ENCODE assay signal across 17 cellular contexts in the genomic region with DNA sequence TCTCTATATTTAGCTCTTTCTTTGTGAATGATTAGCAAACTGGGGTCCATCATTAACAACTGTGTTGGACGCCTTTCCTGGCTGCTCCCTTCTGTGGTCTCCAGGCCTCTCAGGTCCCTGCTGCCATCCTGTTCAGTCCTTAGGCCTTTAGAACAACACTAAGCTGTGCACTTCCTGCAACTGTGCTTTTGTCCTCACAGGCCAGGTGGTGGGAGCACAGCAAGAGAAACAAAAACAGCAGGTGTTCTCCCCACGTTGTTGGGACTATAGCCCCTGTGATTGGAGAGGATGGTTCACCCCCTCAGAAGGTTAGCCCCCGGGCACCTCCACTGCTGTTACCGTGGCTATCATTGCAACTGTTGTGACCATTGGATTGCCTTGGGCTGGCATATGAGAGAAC. TPM values are rescaled to one million over a fixed set of nuclear protein-coding genes. Genes with fewer than 3 reads are reported as not detected.
A peak's percentile ranks its signal among the peaks of the same experiment; 100 is the strongest.
DNase-seq lines count a peak whose midpoint lies in the region; ATAC-seq and TF ChIP-seq lines count a peak whose summit lies in the region.
"Had no signal": no experiment of that assay in that cellular context is flagged by ENCODE, and none has a peak within 500 bp of the region (broad histone marks: within the 10 kb centered on the region; RNA-seq: fewer than 3 reads in every experiment).

No MANE protein-coding gene starts in this region.

- no peaks in the 10 kb centered on the region for H3F3A ChIP-seq in MM.1S (ENCODE audit: insufficient read depth, low read length)

- H3K27me3 ChIP-seq in MM.1S (replicated peaks; ENCODE audit: insufficient read depth, low read length) (no peaks in the 10 kb centered on the region), endodermal cell (ENCODE audit: control insufficient read depth, insufficient read depth, low read length, poor library complexity, severe bottlenecking) (no peaks in the 10 kb centered on the region)
- H3K27me3 ChIP-seq: suprapubic skin had no signal

- CTCF ChIA-PET in WTC11 (lab: Charles Lee) = interaction anchor here (0.6 to 1.2 kb wide), 2 partner anchors 36 to 42 kb away, joined by 3 to 4 read pairs; partner anchors contain the start of gene CLINT1

- peak overlapping the region; percentile 4; the same call in 1 of the 2 replicates for H3K4me2 ChIP-seq in MM.1S (ENCODE audit: low read depth, low read length)
- H3K4me2 ChIP-seq: smooth muscle cell had no signal

- 70 to 71% methylated on average over 4 of the region's 4 CpGs for WGBS in endodermal cell (ENCODE audit: insufficient coverage in 1 of 2, insufficient read length in 1 of 2), 2 experiments

- H3K36me3 ChIP-seq in MM.1S (replicated peaks; ENCODE audit: insufficient read depth, low read length) (no peaks in the 10 kb centered on the region), endodermal cell (ENCODE audit: control insufficient read depth, insufficient read depth, low read length) (no peaks in the 10 kb centered on the region)
- H3K36me3 ChIP-seq: suprapubic skin had no signal

- H3K27ac Mint-ChIP-seq in WTC11 = no peak overlapping the region
- H3K27ac Mint-ChIP-seq in endodermal cell = no peak overlapping the region
- H3K27ac Mint-ChIP-seq: activated B cell treated with CpG ODN at 0.5 μM for 24 hours; activated naive CD4-positive, alpha-beta T cell treated with anti-CD3 and anti-CD28 coated beads, Interleukin-2, amount 50 U/mL, for 24 hours; CD4-positive, alpha-beta T cell; effector memory CD8-positive, alpha-beta T cell had no signal

- H3K4me3 ChIP-seq in MM.1S (ENCODE audit: low read length) (no peak overlapping the region), endodermal cell (ENCODE audit: low read length) (no peak overlapping the region)
- H3K4me3 ChIP-seq: smooth muscle cell, suprapubic skin had no signal

- H3K36me3 Mint-ChIP-seq in WTC11 = no peaks in the 10 kb centered on the region
- H3K36me3 Mint-ChIP-seq in endodermal cell (ENCODE audit: low read depth) = no peaks in the 10 kb centered on the region
- H3K36me3 Mint-ChIP-seq: activated naive CD4-positive, alpha-beta T cell treated with anti-CD3 and anti-CD28 coated beads, Interleukin-2, amount 50 U/mL, for 24 hours had no signal

- H3K9me3 Mint-ChIP-seq in WTC11 (no peaks in the 10 kb centered on the region), endodermal cell (no peaks in the 10 kb centered on the region)
- H3K9me3 Mint-ChIP-seq: activated B cell treated with CpG ODN at 0.5 μM for 24 hours; activated naive CD4-positive, alpha-beta T cell treated with anti-CD3 and anti-CD28 coated beads, Interleukin-2, amount 50 U/mL, for 24 hours; CD4-positive, alpha-beta T cell; effector memory CD8-positive, alpha-beta T cell had no signal

- H3K79me2 ChIP-seq in MM.1S (ENCODE audit: low read length) = no peaks in the 10 kb centered on the region

- POLR2A ChIA-PET in WTC11 (lab: Charles Lee) = no interaction called here

- H3K4me1 Mint-ChIP-seq in WTC11 (peaks cover 6% of the 10 kb centered on the region), endodermal cell (peaks cover 6% of the 10 kb centered on the region)
- H3K4me1 Mint-ChIP-seq: activated B cell treated with CpG ODN at 0.5 μM for 24 hours; activated naive CD4-positive, alpha-beta T cell treated with anti-CD3 and anti-CD28 coated beads, Interleukin-2, amount 50 U/mL, for 24 hours had no signal

- DNase-seq in MM.1S (peak; percentile 77), WTC11 (ENCODE audit: low spot score) (no peak), erythroblast (lab: John Stamatoyannopoulos, UW) (no peak), SK-N-DZ (ENCODE audit: low spot score) (no peak), endodermal cell (no peak)
- no peak for DNase-seq in stimulated activated CD4-positive, alpha-beta T cell treated with anti-CD3 and anti-CD28 coated beads, Interleukin-4, amount 100 ng/mL, for 1 hour
- DNase-seq: activated B cell treated with CpG ODN at 0.5 μM for 24 hours; activated CD8-positive, alpha-beta memory T cell treated with anti-CD3 and anti-CD28 coated beads, Interleukin-2, amount 50 U/mL, for 4 hours; CD4-positive, alpha-beta T cell; effector memory CD8-positive, alpha-beta T cell; foreskin melanocyte; PC-3 had no signal

- TF ChIP-seq POLR2A in erythroblast (IDR thresholded peaks at IDR 0.05; ENCODE audit: low read length) = no peak

- no peaks in the 10 kb centered on the region for H3K27me3 Mint-ChIP-seq in WTC11 (ENCODE audit: low read depth)
- no peaks in the 10 kb centered on the region for H3K27me3 Mint-ChIP-seq in endodermal cell (ENCODE audit: insufficient read depth)
- H3K27me3 Mint-ChIP-seq: activated B cell treated with CpG ODN at 0.5 μM for 24 hours; activated naive CD4-positive, alpha-beta T cell treated with anti-CD3 and anti-CD28 coated beads, Interleukin-2, amount 50 U/mL, for 24 hours; CD4-positive, alpha-beta T cell had no signal

- peak overlapping the region; percentile 19; the same call in 1 of the 2 replicates for H3K27ac ChIP-seq in MM.1S (ENCODE audit: low read length)
- H3K27ac ChIP-seq in endodermal cell (ENCODE audit: low read depth, low read length) = no peak overlapping the region
- H3K27ac ChIP-seq: suprapubic skin had no signal

- H3K4me3 Mint-ChIP-seq in WTC11 = no peak overlapping the region
- no peak overlapping the region for H3K4me3 Mint-ChIP-seq in endodermal cell
- H3K4me3 Mint-ChIP-seq: activated B cell treated with CpG ODN at 0.5 μM for 24 hours; activated naive CD4-positive, alpha-beta T cell treated with anti-CD3 and anti-CD28 coated beads, Interleukin-2, amount 50 U/mL, for 24 hours; CD4-positive, alpha-beta T cell; effector memory CD8-positive, alpha-beta T cell had no signal

- no peaks in the 10 kb centered on the region for H3K9me2 ChIP-seq in MM.1S (replicated peaks; ENCODE audit: insufficient read depth, low read length)

- TF ChIP-seq CTCF in MM.1S (IDR thresholded peaks at IDR 0.05; ENCODE audit: low read length) (no peak), WTC11 (IDR thresholded peaks at IDR 0.05) (no peak), endodermal cell (conservative IDR thresholded peaks at IDR 0.05) (no peak)

- H3K4me1 ChIP-seq in MM.1S (ENCODE audit: low read length) (peaks cover 7% of the 10 kb centered on the region; the same call in 1 of the 2 replicates), endodermal cell (ENCODE audit: control insufficient read depth, insufficient read depth, low read length) (no peaks in the 10 kb centered on the region)

- H2AFZ ChIP-seq in MM.1S (ENCODE audit: low read length) = peak overlapping the region; percentile 31

- no peak overlapping the region for H3K9ac ChIP-seq in MM.1S (ENCODE audit: low read length)
- no peak overlapping the region for H3K9ac ChIP-seq in endodermal cell (ENCODE audit: extremely low read depth, low read length, poor library complexity, severe bottlenecking)

- ATAC-seq in GM18511 (IDR thresholded peaks at IDR 0.05; ENCODE audit: unreplicated experiment) = peak; percentile 66
- ATAC-seq in GM19467 (IDR thresholded peaks at IDR 0.05; ENCODE audit: unreplicated experiment) = peak; percentile 76
- ATAC-seq in WTC11 = peak; percentile 80
- ATAC-seq: effector memory CD8-positive, alpha-beta T cell; PC-3 had no signal

- H3K9me3 ChIP-seq in MM.1S (replicated peaks; ENCODE audit: insufficient read depth, low read length) (no peaks in the 10 kb centered on the region), endodermal cell (ENCODE audit: control insufficient read depth, low read length) (no peaks in the 10 kb centered on the region)
- H3K9me3 ChIP-seq: suprapubic skin had no signal

- H4K20me1 ChIP-seq in MM.1S (ENCODE audit: insufficient read depth, low read length) = no peaks in the 10 kb centered on the region

TF ChIP-seq in WTC11, 78 proteins besides CTCF, POLR2A, EP300 and RAD21:
- TF ChIP-seq SMAD3 (CRISPR knock-in tag; IDR thresholded peaks at IDR 0.05; ENCODE audit: borderline replicate concordance) (no peak), ZNF423 (CRISPR knock-in tag; IDR thresholded peaks at IDR 0.05) (peak; percentile 49; the same call in 1 of the 2 replicates)
TF ChIP-seq in WTC11: peak in this region for 1.

RNA-seq across cellular contexts. Expression of gene CLINT1, which starts 41.7 kb away (rescaled TPM):
- total RNA-seq in WTC11 (2021) (74.6 to 79.6 TPM (median 76.1 TPM) in 3 replicates), endodermal cell (10 to 100 TPM; 91.6 to 92.7 TPM)
- polyA plus RNA-seq in SK-N-DZ (2014; cell fraction: cytosol; rRNA removed) = 89.6 and 96.3 TPM in 2 replicates
- 159 and 276 TPM in 2 replicates for polyA plus RNA-seq in SK-N-DZ (2014; cell fraction: nucleus; rRNA removed)
- polyA plus RNA-seq in endodermal cell (2013, experiment 1 of 2) = 66.8 TPM
- polyA plus RNA-seq in endodermal cell (2013, experiment 2 of 2) = 56.7 TPM
